Comparison of ENCODE assay signal across 14 cellular contexts in genomic region chr2:101197215-101197745, GRCh38. TPM values are rescaled to one million over a fixed set of nuclear protein-coding genes. Genes with fewer than 3 reads are reported as not detected.
A peak's percentile ranks its signal among the peaks of the same experiment; 100 is the strongest.
DNase-seq lines count a peak whose midpoint lies in the region; ATAC-seq and TF ChIP-seq lines count a peak whose summit lies in the region.
"Had no signal": no experiment of that assay in that cellular context is flagged by ENCODE, and none has a peak within 500 bp of the region (broad histone marks: within the 10 kb centered on the region; RNA-seq: fewer than 3 reads in every experiment).

No MANE protein-coding gene starts in this region.

- H3K4me2 ChIP-seq in SU-DHL-6 (ENCODE audit: low read depth, low read length, poor library complexity, severe bottlenecking) = no peak overlapping the region

- no peaks in the 10 kb centered on the region for H3F3A ChIP-seq in SU-DHL-6 (ENCODE audit: insufficient read depth)

- H3K27ac ChIP-seq in SU-DHL-6 (ENCODE audit: low read depth, low read length) (no peak overlapping the region), foreskin keratinocyte (no peak overlapping the region)
- H3K27ac ChIP-seq: HL-60 had no signal

- H2AFZ ChIP-seq in SU-DHL-6 (ENCODE audit: low read depth, low read length, severe bottlenecking) = no peak overlapping the region

- H4K20me1 ChIP-seq in SU-DHL-6 (ENCODE audit: low read depth, low read length) = no peaks in the 10 kb centered on the region

- no peaks in the 10 kb centered on the region for H3K27me3 ChIP-seq in SU-DHL-6 (ENCODE audit: low read length)
- H3K27me3 ChIP-seq in foreskin keratinocyte = no peaks in the 10 kb centered on the region

- H3K9ac ChIP-seq in SU-DHL-6 (ENCODE audit: low read length) = no peak overlapping the region

- no peak overlapping the region for H3K4me3 ChIP-seq in SU-DHL-6 (ENCODE audit: insufficient read depth, low read length, poor library complexity, severe bottlenecking)

- DNase-seq in A172 (ENCODE audit: low spot score) = peak; percentile 26
- no peak for DNase-seq in HFFc6
- DNase-seq in foreskin keratinocyte = no peak
- DNase-seq in kidney tubule cell (ENCODE audit: low spot score) = no peak
- no peak for DNase-seq in CD1c-positive myeloid dendritic cell (ENCODE audit: extremely low spot score)
- no peak for DNase-seq in omental fat pad (ENCODE audit: low spot score)
- DNase-seq: activated CD8-positive, alpha-beta T cell treated with anti-CD3 and anti-CD28 coated beads for 36 hours; GF-D8; NCI-H1105 treated with DMSO at 0.1 percent for 48 hours; NCI-H774 had no signal

- ATAC-seq in foreskin keratinocyte (no peak), omental fat pad (ENCODE audit: low FRiP score) (no peak), GM21737 (IDR thresholded peaks at IDR 0.05; ENCODE audit: unreplicated experiment) (no peak)
- ATAC-seq: activated CD8-positive, alpha-beta T cell treated with anti-CD3 and anti-CD28 coated beads for 36 hours had no signal

- H3K4me3 Mint-ChIP-seq in HFFc6 = no peak overlapping the region
- H3K4me3 Mint-ChIP-seq: activated CD8-positive, alpha-beta T cell treated with anti-CD3 and anti-CD28 coated beads for 36 hours; activated naive CD4-positive, alpha-beta T cell treated with anti-CD3 and anti-CD28 coated beads, Interleukin-2, amount 50 U/mL, for 24 hours had no signal

- H3K9me3 ChIP-seq in SU-DHL-6 (ENCODE audit: insufficient read depth, low read length) = no peaks in the 10 kb centered on the region

- H3K9me2 ChIP-seq in SU-DHL-6 (replicated peaks; ENCODE audit: insufficient read depth, low read length) = no peaks in the 10 kb centered on the region

- H3K9me3 Mint-ChIP-seq in HFFc6 = no peaks in the 10 kb centered on the region
- H3K9me3 Mint-ChIP-seq: activated CD8-positive, alpha-beta T cell treated with anti-CD3 and anti-CD28 coated beads for 36 hours; activated naive CD4-positive, alpha-beta T cell treated with anti-CD3 and anti-CD28 coated beads, Interleukin-2, amount 50 U/mL, for 24 hours had no signal

- no peak overlapping the region for H3K27ac Mint-ChIP-seq in HFFc6
- H3K27ac Mint-ChIP-seq: activated CD8-positive, alpha-beta T cell treated with anti-CD3 and anti-CD28 coated beads for 36 hours; activated naive CD4-positive, alpha-beta T cell treated with anti-CD3 and anti-CD28 coated beads, Interleukin-2, amount 50 U/mL, for 24 hours had no signal

- no peaks in the 10 kb centered on the region for H3K36me3 ChIP-seq in SU-DHL-6 (ENCODE audit: low read length)

- TF ChIP-seq CTCF in HFFc6 (IDR thresholded peaks at IDR 0.05) (peak; percentile 68), SU-DHL-6 (IDR thresholded peaks at IDR 0.05; ENCODE audit: insufficient read depth, low read length, poor library complexity, severe bottlenecking) (peak; percentile 17), foreskin keratinocyte (conservative IDR thresholded peaks at IDR 0.05) (peak; percentile 31), omental fat pad (IDR thresholded peaks at IDR 0.05) (no peak)

- H3K27me3 Mint-ChIP-seq in HFFc6 (ENCODE audit: insufficient read depth) = peaks cover 12% of the 10 kb centered on the region
- H3K27me3 Mint-ChIP-seq: activated CD8-positive, alpha-beta T cell treated with anti-CD3 and anti-CD28 coated beads for 36 hours; activated naive CD4-positive, alpha-beta T cell treated with anti-CD3 and anti-CD28 coated beads, Interleukin-2, amount 50 U/mL, for 24 hours had no signal

- H3K4me1 ChIP-seq in foreskin keratinocyte = peaks cover 17% of the 10 kb centered on the region

- no peaks in the 10 kb centered on the region for H3K36me3 Mint-ChIP-seq in HFFc6 (ENCODE audit: low read depth)
- H3K36me3 Mint-ChIP-seq: activated naive CD4-positive, alpha-beta T cell treated with anti-CD3 and anti-CD28 coated beads, Interleukin-2, amount 50 U/mL, for 24 hours had no signal

- H3K4me1 Mint-ChIP-seq in HFFc6 (ENCODE audit: low read depth) = peaks cover 18% of the 10 kb centered on the region
- H3K4me1 Mint-ChIP-seq: activated naive CD4-positive, alpha-beta T cell treated with anti-CD3 and anti-CD28 coated beads, Interleukin-2, amount 50 U/mL, for 24 hours had no signal

- no peaks in the 10 kb centered on the region for H3K79me2 ChIP-seq in SU-DHL-6 (ENCODE audit: insufficient read depth, low read length)

RNA-seq across cellular contexts. Expression of gene TBC1D8, which starts 46.1 kb away (rescaled TPM):
- 4.3 and 4.9 TPM in 2 replicates for total RNA-seq in A172 (2014; rRNA removed; shearing (Covaris generic))
- 1 to 10 TPM; 1.2 to 2.0 (median 1.5) TPM for total RNA-seq in HFFc6 (2021; fragmentation: NEBNext Ultra II Directional; extraction: Animal tissue kit (Norgen Biotek cat#: 25700))
- total RNA-seq in foreskin keratinocyte (7.4 and 8.3 TPM in 2 replicates), omental fat pad (10 to 100 TPM; 22.2 to 68.0 (median 31.9) TPM)
- 2.3 and 3.0 TPM in 2 replicates for polyA plus RNA-seq in foreskin keratinocyte

RNA-seq across cellular contexts. Expression of gene CNOT11, which starts 55.4 kb away (rescaled TPM):
- total RNA-seq in A172 (2014; rRNA removed; shearing (Covaris generic)) = 61.9 and 68.6 TPM in 2 replicates
- 10 to 100 TPM; 38.1 to 53.8 (median 43.0) TPM for total RNA-seq in HFFc6 (2021; fragmentation: NEBNext Ultra II Directional; extraction: Animal tissue kit (Norgen Biotek cat#: 25700))
- 55.9 and 59.7 TPM in 2 replicates for total RNA-seq in foreskin keratinocyte
- polyA plus RNA-seq in foreskin keratinocyte = 30.5 and 35.4 TPM in 2 replicates
- 10 to 100 TPM; 18.4 to 28.5 (median 22.8) TPM for total RNA-seq in omental fat pad

Comparison
In these comparisons a context has a peak if more than half of its experiments do, and no peak if none do; other contexts are left out.
1. CTCF ChIP-seq: peak in HFFc6 (single experiment), SU-DHL-6 (single experiment) and foreskin keratinocyte (single experiment); none in omental fat pad (0 of 3).